In the genomic region with DNA sequence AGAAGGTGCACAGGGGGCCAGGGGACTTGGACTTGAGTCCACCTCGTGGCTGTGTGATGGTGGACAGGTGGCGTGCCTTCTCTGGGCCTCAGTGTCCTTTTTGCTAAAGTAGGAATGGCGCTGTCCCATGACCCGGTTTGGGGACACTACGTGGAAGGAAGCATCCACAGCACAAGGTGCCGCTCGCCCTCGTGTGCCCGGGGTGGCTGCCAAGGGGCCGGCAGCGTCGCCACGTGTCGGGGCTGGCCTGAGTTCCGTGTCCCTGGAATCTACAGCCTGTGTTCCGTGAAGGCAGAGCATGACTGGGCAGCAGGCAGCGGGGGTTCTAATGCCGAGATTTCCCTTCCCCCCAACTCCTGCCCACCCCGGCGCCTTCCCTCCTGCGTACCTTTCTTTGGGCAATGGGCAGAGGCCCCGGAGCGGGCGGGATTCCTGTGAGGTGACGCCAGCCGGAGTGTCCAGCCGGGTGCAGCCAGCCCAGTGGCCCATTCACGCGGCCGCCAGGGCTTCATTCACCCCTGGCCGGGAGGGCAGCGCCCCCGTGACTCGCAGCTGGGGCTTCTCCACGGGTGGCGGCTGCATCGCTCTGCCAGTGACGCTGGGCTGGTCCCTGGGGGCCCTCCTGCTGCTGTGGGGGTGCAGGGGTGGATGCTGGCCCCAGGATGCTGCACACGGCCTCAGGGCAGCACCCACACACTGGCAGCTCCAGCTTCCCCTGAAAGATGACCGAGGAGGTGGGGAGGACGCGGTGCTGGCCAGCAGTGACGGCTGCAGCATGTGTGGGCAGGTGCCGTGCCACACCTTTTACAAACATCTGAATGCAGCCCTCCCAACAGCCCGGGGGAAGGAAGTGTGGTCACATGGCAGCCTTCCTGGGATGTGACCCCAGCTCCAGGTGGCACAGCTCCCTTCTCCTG, we compare ENCODE assay signal across 10 cellular contexts. TPM values are rescaled to one million over a fixed set of nuclear protein-coding genes. Genes with fewer than 3 reads are reported as not detected.
A peak's percentile ranks its signal among the peaks of the same experiment; 100 is the strongest.
DNase-seq lines count a peak whose midpoint lies in the region; ATAC-seq and TF ChIP-seq lines count a peak whose summit lies in the region.
"Had no signal": no experiment of that assay in that cellular context is flagged by ENCODE, and none has a peak within 500 bp of the region (broad histone marks: within the 10 kb centered on the region; RNA-seq: fewer than 3 reads in every experiment).

No MANE protein-coding gene starts in this region.

- no peaks in the 10 kb centered on the region for H3K36me3 ChIP-seq in breast epithelium
- H3K36me3 ChIP-seq in mucosa of descending colon (ENCODE audit: low read depth) = no peaks in the 10 kb centered on the region

- TF ChIP-seq POLR2A in NB4 (IDR thresholded peaks at IDR 0.05; ENCODE audit: extremely low read depth, insufficient read length) (no peak), breast epithelium (IDR thresholded peaks at IDR 0.05) (no peak)

- peak; percentile 71 for ATAC-seq in mucosa of descending colon
- ATAC-seq in HG02885 (IDR thresholded peaks at IDR 0.05; ENCODE audit: poor library complexity, unreplicated experiment) = no peak
- ATAC-seq in HG03095 (IDR thresholded peaks at IDR 0.05; ENCODE audit: unreplicated experiment) = no peak

- TF ChIP-seq CTCF in C4-2B (conservative IDR thresholded peaks at IDR 0.05) = no peak
- no peak for TF ChIP-seq CTCF in NB4 (IDR thresholded peaks at IDR 0.05; ENCODE audit: low read depth, low read length)
- TF ChIP-seq CTCF in breast epithelium (IDR thresholded peaks at IDR 0.05) = no peak
- no peak for TF ChIP-seq CTCF in mucosa of descending colon (IDR thresholded peaks at IDR 0.05)
- no peak for TF ChIP-seq CTCF in chondrocyte (IDR thresholded peaks at IDR 0.05)

- no peak overlapping the region for H3K27ac Mint-ChIP-seq in chondrocyte (ENCODE audit: unreplicated experiment)
- H3K27ac Mint-ChIP-seq: brain had no signal

- H3K9me3 ChIP-seq in breast epithelium (no peaks in the 10 kb centered on the region), mucosa of descending colon (no peaks in the 10 kb centered on the region)

- peaks cover 0 to 37% of the 10 kb centered on the region in 2 donors for H3K27me3 ChIP-seq in breast epithelium

- intact Hi-C loops in breast epithelium (cut with DNase I; ENCODE audit: low total_unique reads) = no loop called here
- intact Hi-C loops in mucosa of descending colon (cut with DNase I, micrococcal nuclease) = no loop called here

- peaks cover 2% of the 10 kb centered on the region for H3K4me1 Mint-ChIP-seq in chondrocyte (ENCODE audit: low read depth)

- no peaks in the 10 kb centered on the region for H3K36me3 Mint-ChIP-seq in chondrocyte (ENCODE audit: low read depth)
- H3K36me3 Mint-ChIP-seq: brain had no signal

- H3K4me1 ChIP-seq in breast epithelium (peaks cover 6 to 13% of the 10 kb centered on the region in 2 donors), mucosa of descending colon (ENCODE audit: low read depth) (peaks cover 16% of the 10 kb centered on the region)

- peak overlapping the region; percentile 75 for H3K27ac ChIP-seq in C4-2B
- peak overlapping the region; percentile 48 to 62 for H3K27ac ChIP-seq in breast epithelium
- H3K27ac ChIP-seq: KMS-11 had no signal

- H3K4me3 ChIP-seq in NB4 (ENCODE audit: low read depth, low read length) (no peak overlapping the region), breast epithelium (peak overlapping the region in 2 of 3 donors; percentile 30 to 46), mucosa of descending colon (no peak overlapping the region)

- DNase-seq in NB4 (ENCODE audit: low read depth) (peak; percentile 68), breast epithelium (ENCODE audit: low spot score in 2 of 2) (peak; percentile 67 to 88), mucosa of descending colon (peak; percentile 52 to 78 (median 61)), chondrocyte (ENCODE audit: low spot score) (no peak)
- no peak for DNase-seq in activated CD4-positive, alpha-beta T cell treated with anti-CD3 and anti-CD28 coated beads, Interleukin-2, amount 50 U/mL, for 48 hours

- H3K4me3 Mint-ChIP-seq in chondrocyte (ENCODE audit: unreplicated experiment) = no peak overlapping the region
- H3K4me3 Mint-ChIP-seq: brain had no signal

- H3K9me3 Mint-ChIP-seq in chondrocyte (ENCODE audit: low read depth) = no peaks in the 10 kb centered on the region

- peaks cover 4% of the 10 kb centered on the region for H3K27me3 Mint-ChIP-seq in chondrocyte (ENCODE audit: low read depth)

RNA-seq across cellular contexts. Expression of a gene that starts 21.2 kb away (rescaled TPM):
- total RNA-seq in breast epithelium (1 to 10 TPM in 2 of 3 donors, not detected in 1; 1.3 to 3.5 TPM), mucosa of descending colon (under 1 TPM; 0.28 to 0.61 (median 0.39) TPM), chondrocyte (0.37 TPM in 1 of 3 replicates, not detected in the others)

RNA-seq across cellular contexts. Expression of a gene that starts 42.5 kb away (rescaled TPM):
- 1 to 10 TPM in 1 of 3 donors, under 1 TPM in 1, not detected in 1; 0.59 to 1.3 TPM for total RNA-seq in breast epithelium
- total RNA-seq in mucosa of descending colon = under 1 TPM in 1 of 3 donors, not detected in 2; 0.95 TPM
- 0.28 to 0.36 TPM (median 0.35 TPM) in 3 replicates for total RNA-seq in chondrocyte

RNA-seq across cellular contexts. Expression of a gene that starts 47.9 kb away (rescaled TPM):
- total RNA-seq in breast epithelium (100 to 1,000 TPM; 104 to 204 (median 111) TPM), mucosa of descending colon (100 to 1,000 TPM; 109 to 139 (median 137) TPM), chondrocyte (135 to 142 TPM (median 142 TPM) in 3 replicates)

Comparison
In these comparisons a context has a peak if more than half of its experiments do, and no peak if none do; other contexts are left out.
1. DNase-seq: peak in NB4 (single experiment), breast epithelium (2 of 2) and mucosa of descending colon (3 of 3); none in activated CD4-positive, alpha-beta T cell treated with anti-CD3 and anti-CD28 coated beads, Interleukin-2, amount 50 U/mL, for 48 hours (0 of 2) and chondrocyte (single experiment).
2. H3K4me3 ChIP-seq: peak in breast epithelium (2 of 3); none in NB4 (single experiment) and mucosa of descending colon (single experiment).